8 cellular contexts compared by ENCODE assay signal in the genomic region with DNA sequence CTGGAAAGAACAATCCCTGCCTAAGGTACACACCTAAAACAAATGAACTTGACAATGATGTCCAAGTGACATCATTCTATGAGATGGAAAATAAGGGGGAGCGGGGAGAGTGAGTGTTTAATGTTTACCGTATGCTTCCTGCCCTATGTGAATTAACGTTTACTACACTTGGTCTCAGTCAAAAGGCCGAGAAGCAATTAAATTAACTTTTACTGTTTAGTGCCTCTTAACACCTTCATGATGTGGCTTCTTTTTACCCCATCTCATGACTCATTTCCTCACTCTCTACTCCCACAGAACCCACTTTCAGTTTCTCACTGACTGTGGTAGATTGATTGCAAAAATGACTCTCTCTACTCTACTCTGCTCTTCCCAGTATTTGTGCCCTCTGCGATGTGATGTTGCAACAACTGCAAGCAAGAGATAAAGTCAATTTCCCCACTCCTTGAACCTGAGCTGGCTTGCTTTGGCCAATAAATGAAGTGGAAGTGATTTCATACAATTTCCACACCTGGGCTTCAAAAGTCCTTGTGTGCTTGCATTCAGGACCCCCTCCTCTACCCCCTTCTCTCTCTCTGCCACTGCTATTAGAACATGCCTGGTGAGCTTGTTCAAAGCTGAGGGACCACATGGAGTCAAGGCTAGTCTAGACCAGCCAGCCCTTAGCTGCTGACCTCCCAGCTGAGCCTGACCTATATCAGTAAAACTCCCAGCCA. TPM values are rescaled to one million over a fixed set of nuclear protein-coding genes. Genes with fewer than 3 reads are reported as not detected.
DNase-seq lines count a peak whose midpoint lies in the region; ATAC-seq, FAIRE-seq and TF ChIP-seq lines count a peak whose summit lies in the region.

No MANE protein-coding gene starts in this region.

- no peak overlapping the region for H3K9ac ChIP-seq in kidney (ENCODE audit: low read length in 2 of 2)

- H3K9me3 ChIP-seq in kidney (ENCODE audit: control insufficient read depth in 1 of 2, low read length in 2 of 2): no peaks in the 10 kb centered on the region

- no peaks in the 10 kb centered on the region for H3K9me2 ChIP-seq in GM23338 (ENCODE audit: insufficient read depth)

- peaks cover 8% of the 10 kb centered on the region for H3K27me3 Mint-ChIP-seq in GM23338 (ENCODE audit: insufficient read depth, low read depth, poor library complexity)

- FAIRE-seq in GM12891 (lab: Jason Lieb, UNC): peak; percentile 98
- no peak for FAIRE-seq in kidney (lab: Jason Lieb, UNC)

- no peaks in the 10 kb centered on the region for H3K4me1 Mint-ChIP-seq in GM23338

- no peaks in the 10 kb centered on the region; the same call in 2 of the 3 replicates for H3K9me3 Mint-ChIP-seq in GM23338

- no peaks in the 10 kb centered on the region for H3F3A ChIP-seq in GM23338 (replicated peaks; ENCODE audit: low read depth)

- H3K79me2 ChIP-seq in GM23338 (replicated peaks; ENCODE audit: insufficient read depth): no peaks in the 10 kb centered on the region

- peak; percentile 100 for ATAC-seq in GM21528 (IDR thresholded peaks at IDR 0.05; ENCODE audit: low FRiP score, unreplicated experiment)
- no peak for ATAC-seq in GM23338

- peaks cover 17% of the 10 kb centered on the region; the same call in 1 of the 2 replicates for H3K27me3 ChIP-seq in GM23338 (ENCODE audit: insufficient read depth)

- H3K4me3 ChIP-seq in GM23338 (no peak overlapping the region), kidney (ENCODE audit: low read length in 2 of 2) (no peak overlapping the region)

- no peaks in the 10 kb centered on the region for H3K4me1 ChIP-seq in GM23338 (ENCODE audit: insufficient read depth)
- H3K4me1 ChIP-seq in kidney (ENCODE audit: control insufficient read depth in 1 of 2, insufficient read depth in 1 of 2, low read depth in 1 of 2, low read length in 2 of 2): no peaks in the 10 kb centered on the region

- no peak overlapping the region for H3K27ac Mint-ChIP-seq in GM23338

- H3K4me2 ChIP-seq in GM23338: no peak overlapping the region

- intact Hi-C loops in kidney (cut with DNase I): no loop called here

- no peak overlapping the region for H3K4me3 Mint-ChIP-seq in GM23338

- TF ChIP-seq POLR2A in GM12891 (IDR thresholded peaks at IDR 0.05; ENCODE audit: low read depth, low read length): no peak

- H4K20me1 ChIP-seq in GM23338 (replicated peaks; ENCODE audit: insufficient read depth): no peaks in the 10 kb centered on the region

- H3K27ac ChIP-seq in GM23338 (ENCODE audit: low read depth) (no peak overlapping the region), kidney (ENCODE audit: low read depth in 2 of 2, low read length in 2 of 2) (no peak overlapping the region)

- H3K36me3 Mint-ChIP-seq in GM23338 (ENCODE audit: low read depth): no peaks in the 10 kb centered on the region

- DNase-seq in GM12891 (ENCODE audit: insufficient read length, low spot score) (peak; percentile 43), HS-5 (ENCODE audit: low read depth) (peak; percentile 49), iris pigment epithelial cell (ENCODE audit: low read depth) (peak; percentile 97), GM23338 (ENCODE audit: low spot score) (no peak), kidney (no peak), globus pallidus (ENCODE audit: low spot score) (no peak)
- peak; percentile 2 to 6 for DNase-seq in activated CD4-positive, alpha-beta T cell treated with anti-CD3 and anti-CD28 coated beads, Interleukin-2, amount 50 U/mL, for 4 hours

- H3K36me3 ChIP-seq in GM23338 (ENCODE audit: insufficient read depth) (no peaks in the 10 kb centered on the region), kidney (ENCODE audit: control insufficient read depth in 1 of 2, insufficient read depth in 2 of 2, low read length in 2 of 2) (no peaks in the 10 kb centered on the region)

- TF ChIP-seq CTCF in GM23338 (conservative IDR thresholded peaks at IDR 0.05; ENCODE audit: low read depth in 2 of 2): no peak
- no peak for TF ChIP-seq CTCF in kidney (IDR thresholded peaks at IDR 0.05; ENCODE audit: borderline replicate concordance, extremely low read depth, insufficient read depth)

- no peak overlapping the region for H2AFZ ChIP-seq in GM23338

TF ChIP-seq in GM12891, 5 proteins besides CTCF, POLR2A, EP300 and RAD21:
- TF ChIP-seq POU2F2 (IDR thresholded peaks at IDR 0.05; ENCODE audit: low read depth, low read length): 0 out of 2 replicates have a peak, but pooled peaks have one; percentile 24
- no peak for TF ChIP-seq POLR2AphosphoS5 (IDR thresholded peaks at IDR 0.05; ENCODE audit: low read depth, low read length)
- peak; percentile 51 for TF ChIP-seq SPI1 (IDR thresholded peaks at IDR 0.05; ENCODE audit: low read depth, low read length)

TF ChIP-seq in GM23338, 12 proteins besides CTCF, POLR2A, EP300 and RAD21 (continues in another document):
- TF ChIP-seq ZNF331 (CRISPR knock-in tag; IDR thresholded peaks at IDR 0.05; ENCODE audit: low read depth): no peak
- no peak for TF ChIP-seq ZNF114 (CRISPR knock-in tag; IDR thresholded peaks at IDR 0.05)
- no peak for TF ChIP-seq REST (IDR thresholded peaks at IDR 0.05; ENCODE audit: unreplicated experiment)
- no peak for TF ChIP-seq ETS1 (IDR thresholded peaks at IDR 0.05)

RNA-seq across cellular contexts. Expression of gene ALKBH3, which starts 11.6 kb away (rescaled TPM):
- polyA plus RNA-seq in GM12891 (2012; ENCODE audit: low read depth, missing spikeins): 30.5 TPM
- 10.3 and 10.8 TPM in 2 replicates for total RNA-seq in GM23338 (2014; rRNA removed; shearing (Covaris generic))
- polyA plus RNA-seq in GM23338 (2016; fragmentation: Nextera tagmentation; extraction: Ambion mirVana) (7.9 and 10.7 TPM in 2 replicates), kidney (ENCODE audit: insufficient read depth, low read depth, low replicate concordance) (23.8 TPM)
- total RNA-seq in kidney: 49.0 TPM

Comparison
In these comparisons a context has a peak if more than half of its experiments do, and no peak if none do; other contexts are left out.
1. DNase-seq: peak in GM12891 (single experiment), HS-5 (single experiment), activated CD4-positive, alpha-beta T cell treated with anti-CD3 and anti-CD28 coated beads, Interleukin-2, amount 50 U/mL, for 4 hours (2 of 2) and iris pigment epithelial cell (single experiment); none in GM23338 (single experiment), kidney (single experiment) and globus pallidus (single experiment).